9 cellular contexts compared by ENCODE assay signal in the genomic region with DNA sequence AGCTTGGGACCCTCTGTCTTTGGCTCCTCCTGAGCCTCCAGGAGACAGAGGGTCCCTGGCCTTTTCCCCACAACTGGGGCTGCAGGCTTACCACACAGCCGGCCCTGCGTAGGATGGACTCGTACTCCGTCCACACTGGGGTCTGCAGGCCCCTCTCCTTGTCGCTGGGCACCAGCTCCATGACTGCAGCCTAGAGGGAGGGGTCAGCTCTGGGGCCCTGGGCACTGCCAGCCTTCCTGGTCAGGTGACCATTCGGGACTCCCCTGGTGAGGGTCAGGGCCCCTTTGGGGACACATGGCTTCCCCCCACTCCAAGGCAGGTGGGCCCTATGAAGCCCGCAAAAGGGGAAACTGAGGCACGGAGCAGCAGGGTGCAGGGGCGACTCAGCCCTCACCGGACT. TPM values are rescaled to one million over a fixed set of nuclear protein-coding genes. Genes with fewer than 3 reads are reported as not detected.
A peak's percentile ranks its signal among the peaks of the same experiment; 100 is the strongest.
DNase-seq lines count a peak whose midpoint lies in the region; ATAC-seq and TF ChIP-seq lines count a peak whose summit lies in the region.
"Had no signal": no experiment of that assay in that cellular context is flagged by ENCODE, and none has a peak within 500 bp of the region (broad histone marks: within the 10 kb centered on the region; RNA-seq: fewer than 3 reads in every experiment).

No MANE protein-coding gene starts in this region.

- TF ChIP-seq CTCF in stomach (IDR thresholded peaks at IDR 0.05), result no peak
- TF ChIP-seq CTCF in prostate gland (IDR thresholded peaks at IDR 0.05), result no peak

- in situ Hi-C loops in HAP-1 (cut with MboI; ENCODE audit: low sequenced_read_pairs), result no loop called here

- H3K9me3 Mint-ChIP-seq in activated T-helper 17 cell treated with anti-CD3 and anti-CD28 coated beads, Interleukin-2, amount 50 U/mL, for 72 hours, result no peaks in the 10 kb centered on the region

- H3K27ac Mint-ChIP-seq in activated T-helper 17 cell treated with anti-CD3 and anti-CD28 coated beads, Interleukin-2, amount 50 U/mL, for 72 hours, result no peak overlapping the region

- H3K4me1 ChIP-seq in HAP-1, result peaks cover 7% of the 10 kb centered on the region
- peaks cover 23 to 46% (median 34%) of the 10 kb centered on the region in 4 donors for H3K4me1 ChIP-seq in stomach
- peaks cover 6% of the 10 kb centered on the region for H3K4me1 ChIP-seq in prostate gland (replicated peaks)

- no peaks in the 10 kb centered on the region for H3K4me1 Mint-ChIP-seq in activated T-helper 17 cell treated with anti-CD3 and anti-CD28 coated beads, Interleukin-2, amount 50 U/mL, for 72 hours

- 76 to 88% (median 83%) methylated on average over 6 to 10 of the region's 10 CpGs for WGBS in stomach, 5 donors
- WGBS in prostate gland, result 82% methylated on average over 9 of the region's 10 CpGs

- no peaks in the 10 kb centered on the region for H3K27me3 ChIP-seq in HAP-1 (ENCODE audit: low read depth)
- peaks cover 0 to 30% (median 0%) of the 10 kb centered on the region in 3 donors for H3K27me3 ChIP-seq in stomach
- no peaks in the 10 kb centered on the region for H3K27me3 ChIP-seq in prostate gland (replicated peaks; ENCODE audit: insufficient read depth)

- no peaks in the 10 kb centered on the region for H3K9me3 ChIP-seq in HAP-1
- no peaks in the 10 kb centered on the region for H3K9me3 ChIP-seq in stomach
- no peaks in the 10 kb centered on the region for H3K9me3 ChIP-seq in prostate gland

- TF ChIP-seq EP300 in stomach (IDR thresholded peaks at IDR 0.05), result no peak

- intact Hi-C loops in stomach (cut with DNase I; ENCODE audit: low total_unique reads), result no loop called here
- intact Hi-C loops in prostate gland (cut with DNase I), result no loop called here

- no peaks in the 10 kb centered on the region for H3K27me3 Mint-ChIP-seq in activated T-helper 17 cell treated with anti-CD3 and anti-CD28 coated beads, Interleukin-2, amount 50 U/mL, for 72 hours

- H3K4me3 Mint-ChIP-seq in activated T-helper 17 cell treated with anti-CD3 and anti-CD28 coated beads, Interleukin-2, amount 50 U/mL, for 72 hours, result peak overlapping the region; percentile 53

- peaks cover 13% of the 10 kb centered on the region for H3K36me3 ChIP-seq in HAP-1 (replicated peaks)
- peaks cover 0 to 3% (median 1%) of the 10 kb centered on the region in 4 donors for H3K36me3 ChIP-seq in stomach
- no peaks in the 10 kb centered on the region for H3K36me3 ChIP-seq in prostate gland

- no peaks in the 10 kb centered on the region for H3K36me3 Mint-ChIP-seq in activated T-helper 17 cell treated with anti-CD3 and anti-CD28 coated beads, Interleukin-2, amount 50 U/mL, for 72 hours (ENCODE audit: low read depth)

- H3K4me3 ChIP-seq in HAP-1, result peak overlapping the region; percentile 72
- H3K4me3 ChIP-seq in iPS-11a (ENCODE audit: low read depth, low read length), result peak overlapping the region; percentile 67
- H3K4me3 ChIP-seq in stomach, result peak overlapping the region in 3 of 4 donors; percentile 63 to 77 (median 66)
- peak overlapping the region in 1 of 2 donors; percentile 35 for H3K4me3 ChIP-seq in prostate gland

- no peak for DNase-seq in HAP-1 (ENCODE audit: low spot score in 2 of 2)
- DNase-seq in stomach, result no peak
- DNase-seq in prostate gland (ENCODE audit: low spot score), result no peak
- no peak for DNase-seq in SKM-1 (lab: John Stamatoyannopoulos, UW; ENCODE audit: unreplicated experiment)
- DNase-seq: NCI-H2081 treated with DMSO at 0.1 percent for 48 hours had no signal

- no peak for ATAC-seq in activated T-helper 17 cell treated with anti-CD3 and anti-CD28 coated beads, Interleukin-2, amount 50 U/mL, for 72 hours (replicated peaks)
- ATAC-seq in GM21717 (IDR thresholded peaks at IDR 0.05; ENCODE audit: unreplicated experiment), result no peak

- TF ChIP-seq POLR2A in stomach (IDR thresholded peaks at IDR 0.05), result no peak
- TF ChIP-seq POLR2A in prostate gland (IDR thresholded peaks at IDR 0.05), result no peak

- H3K27ac ChIP-seq in stomach (no peak overlapping the region), prostate gland (no peak overlapping the region)

RNA-seq across cellular contexts. Expression of a gene that starts 1.3 kb away (rescaled TPM):
- 10 to 100 TPM; 13.8 to 21.9 TPM for total RNA-seq in activated T-helper 17 cell treated with anti-CD3 and anti-CD28 coated beads, Interleukin-2, amount 50 U/mL, for 72 hours
- total RNA-seq in stomach (10 to 100 TPM in 1 of 5 donors, 1 to 10 TPM in 2, not detected in 2; 6.4 to 16.2 (median 7.2) TPM), prostate gland (10 to 100 TPM in 1 of 2 donors, 1 to 10 TPM in 1; 8.7 to 11.4 TPM)
- 10 to 100 TPM; 19.6 to 38.3 (median 36.7) TPM for polyA plus RNA-seq in stomach

RNA-seq across cellular contexts. Expression of a gene that starts 9.4 kb away (rescaled TPM):
- not detected for total RNA-seq in activated T-helper 17 cell treated with anti-CD3 and anti-CD28 coated beads, Interleukin-2, amount 50 U/mL, for 72 hours
- 10 to 100 TPM in 1 of 5 donors, 1 to 10 TPM in 1, not detected in 3; 4.8 to 13.9 TPM for total RNA-seq in stomach
- not detected for polyA plus RNA-seq in stomach
- 1 to 10 TPM in 1 of 2 donors, not detected in 1; 6.6 TPM for total RNA-seq in prostate gland
- total RNA-seq: dermis blood vessel endothelial cell had no signal

RNA-seq across cellular contexts. Expression of a gene that starts 16.6 kb away (rescaled TPM):
- 10 to 100 TPM; 61.3 to 73.8 TPM for total RNA-seq in activated T-helper 17 cell treated with anti-CD3 and anti-CD28 coated beads, Interleukin-2, amount 50 U/mL, for 72 hours
- total RNA-seq in stomach (10 to 100 TPM in 4 of 5 donors, 1 to 10 TPM in 1; 5.3 to 81.7 (median 46.8) TPM), prostate gland (100 to 1,000 TPM; 112 to 126 TPM)
- 100 to 1,000 TPM in 2 of 3 donors, 10 to 100 TPM in 1; 99.6 to 103 (median 103) TPM for polyA plus RNA-seq in stomach

RNA-seq across cellular contexts. Expression of a gene that starts 19.9 kb away (rescaled TPM):
- not detected for total RNA-seq in activated T-helper 17 cell treated with anti-CD3 and anti-CD28 coated beads, Interleukin-2, amount 50 U/mL, for 72 hours
- total RNA-seq in stomach (1 to 10 TPM in 2 of 5 donors, not detected in 3; 2.0 to 2.6 TPM), prostate gland (1 to 10 TPM in 1 of 2 donors, not detected in 1; 9.4 TPM)
- under 1 TPM in 2 of 3 donors, not detected in 1; 0.44 to 0.78 TPM for polyA plus RNA-seq in stomach
- total RNA-seq: dermis blood vessel endothelial cell had no signal

RNA-seq across cellular contexts. Expression of a gene that starts 22.5 kb away (rescaled TPM):
- 1 to 10 TPM; 3.0 to 9.2 TPM for total RNA-seq in activated T-helper 17 cell treated with anti-CD3 and anti-CD28 coated beads, Interleukin-2, amount 50 U/mL, for 72 hours
- total RNA-seq in stomach (10 to 100 TPM in 4 of 5 donors, 1 to 10 TPM in 1; 3.3 to 40.0 (median 12.9) TPM), prostate gland (10 to 100 TPM; 17.5 to 20.2 TPM)
- 10 to 100 TPM in 1 of 3 donors, 1 to 10 TPM in 2; 4.7 to 10.3 (median 6.8) TPM for polyA plus RNA-seq in stomach
